In the genomic region with DNA sequence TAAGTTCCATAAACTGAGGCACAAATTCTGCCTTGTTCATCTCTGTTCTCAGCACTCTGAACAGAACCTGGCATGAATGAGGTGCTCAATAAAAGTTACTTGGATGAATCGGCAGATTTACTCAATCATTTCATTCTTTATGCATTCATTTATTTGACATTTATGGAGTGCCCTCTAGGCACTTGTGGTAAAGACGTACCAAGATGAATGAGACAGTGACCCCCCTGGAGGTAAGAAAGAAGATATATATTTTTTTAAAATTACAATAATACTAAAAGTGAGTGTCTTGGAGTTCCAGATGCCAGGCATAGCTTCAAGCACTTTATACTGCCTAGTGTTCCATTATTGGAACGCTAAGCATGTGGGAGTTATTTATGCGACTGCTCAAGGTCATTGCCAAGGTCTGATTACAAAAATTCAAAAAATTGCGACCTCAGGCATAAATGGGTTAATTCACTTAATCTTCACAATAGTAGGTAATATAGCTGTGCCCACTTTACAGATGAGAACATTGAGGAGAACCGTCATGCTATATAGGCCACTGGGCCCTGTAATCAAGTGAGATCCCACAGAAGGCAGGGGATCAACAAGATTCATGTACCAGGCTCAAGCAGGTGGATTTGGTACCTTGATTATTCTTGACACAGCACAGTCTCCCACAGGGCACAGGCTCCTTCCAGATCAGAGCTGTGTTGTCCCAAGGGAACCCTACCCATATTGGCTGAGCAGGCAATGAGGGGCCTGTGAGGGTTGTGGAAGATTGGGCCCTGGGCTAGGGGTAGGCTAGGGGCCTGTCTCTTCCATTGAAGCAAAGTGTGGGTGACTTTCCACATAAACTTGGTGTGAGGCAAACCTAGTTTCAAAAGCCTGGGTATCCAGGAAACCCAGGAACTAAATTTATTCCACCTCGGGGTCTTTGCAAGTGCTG, we compare ENCODE assay signal across 8 cellular contexts. TPM values are rescaled to one million over a fixed set of nuclear protein-coding genes. Genes with fewer than 3 reads are reported as not detected.
DNase-seq lines count a peak whose midpoint lies in the region.

No MANE protein-coding gene starts in this region.

- POLR2A ChIA-PET in activated CD4-positive, alpha-beta memory T cell treated with anti-CD3 and anti-CD28 coated beads, Interleukin-2, amount 10 ng/mL, durations not matched to agents 7 days and 5 days (lab: Charles Lee) = interaction anchor here (1.5 kb wide), 1 partner anchor 74 kb away, joined by 5 read pairs; no protein-coding TSS in a partner anchor

- H3K4me3 Mint-ChIP-seq in T-helper 2 cell treated with Interferon-gamma antibody and Interleukin-4, amounts not matched to agents 5 μg/mL and 100 μg/mL, for 36 hours = peak overlapping the region; percentile 68
- peak overlapping the region; percentile 29 for H3K4me3 Mint-ChIP-seq in activated CD4-positive, alpha-beta memory T cell treated with anti-CD3 and anti-CD28 coated beads, Interleukin-2, amount 10 ng/mL, durations not matched to agents 7 days and 5 days
- H3K4me3 Mint-ChIP-seq in immature natural killer cell = peak overlapping the region; percentile 69 to 86 (median 76)

- H3K36me3 Mint-ChIP-seq in T-helper 2 cell treated with Interferon-gamma antibody and Interleukin-4, amounts not matched to agents 5 μg/mL and 100 μg/mL, for 36 hours (ENCODE audit: low read depth) = no peaks in the 10 kb centered on the region
- H3K36me3 Mint-ChIP-seq in activated CD4-positive, alpha-beta memory T cell treated with anti-CD3 and anti-CD28 coated beads, Interleukin-2, amount 10 ng/mL, durations not matched to agents 7 days and 5 days (ENCODE audit: low read depth) = no peaks in the 10 kb centered on the region
- no peaks in the 10 kb centered on the region for H3K36me3 Mint-ChIP-seq in immature natural killer cell

- no peaks in the 10 kb centered on the region for H3K27me3 Mint-ChIP-seq in T-helper 2 cell treated with Interferon-gamma antibody and Interleukin-4, amounts not matched to agents 5 μg/mL and 100 μg/mL, for 36 hours (ENCODE audit: low read depth)
- no peaks in the 10 kb centered on the region for H3K27me3 Mint-ChIP-seq in activated CD4-positive, alpha-beta memory T cell treated with anti-CD3 and anti-CD28 coated beads, Interleukin-2, amount 10 ng/mL, durations not matched to agents 7 days and 5 days
- H3K27me3 Mint-ChIP-seq in immature natural killer cell (ENCODE audit: low read depth in 3 of 3) = peaks cover 2 to 7% (median 4%) of the 10 kb centered on the region in 3 donors

- H3K4me1 Mint-ChIP-seq in T-helper 2 cell treated with Interferon-gamma antibody and Interleukin-4, amounts not matched to agents 5 μg/mL and 100 μg/mL, for 36 hours (ENCODE audit: low read depth) = peaks cover 36% of the 10 kb centered on the region
- H3K4me1 Mint-ChIP-seq in activated CD4-positive, alpha-beta memory T cell treated with anti-CD3 and anti-CD28 coated beads, Interleukin-2, amount 10 ng/mL, durations not matched to agents 7 days and 5 days = peaks cover 40% of the 10 kb centered on the region
- H3K4me1 Mint-ChIP-seq in immature natural killer cell = peaks cover 32 to 40% of the 10 kb centered on the region in 2 donors

- H3K27ac Mint-ChIP-seq in T-helper 2 cell treated with Interferon-gamma antibody and Interleukin-4, amounts not matched to agents 5 μg/mL and 100 μg/mL, for 36 hours = peak overlapping the region; percentile 68
- H3K27ac Mint-ChIP-seq in activated CD4-positive, alpha-beta memory T cell treated with anti-CD3 and anti-CD28 coated beads, Interleukin-2, amount 10 ng/mL, durations not matched to agents 7 days and 5 days = no peak overlapping the region
- H3K27ac Mint-ChIP-seq in immature natural killer cell = peak overlapping the region; percentile 24 to 89 (median 66)

- no peaks in the 10 kb centered on the region for H3K9me3 Mint-ChIP-seq in T-helper 2 cell treated with Interferon-gamma antibody and Interleukin-4, amounts not matched to agents 5 μg/mL and 100 μg/mL, for 36 hours
- H3K9me3 Mint-ChIP-seq in activated CD4-positive, alpha-beta memory T cell treated with anti-CD3 and anti-CD28 coated beads, Interleukin-2, amount 10 ng/mL, durations not matched to agents 7 days and 5 days = no peaks in the 10 kb centered on the region
- no peaks in the 10 kb centered on the region for H3K9me3 Mint-ChIP-seq in immature natural killer cell

- CTCF ChIA-PET in activated CD4-positive, alpha-beta memory T cell treated with anti-CD3 and anti-CD28 coated beads, Interleukin-2, amount 10 ng/mL, durations not matched to agents 7 days and 5 days (lab: Charles Lee) = interaction anchor here (0.9 to 1.4 kb wide), 3 partner anchors 8 to 106 kb away, joined by 3 to 6 read pairs (median 3); no protein-coding TSS in a partner anchor

- peak overlapping the region; percentile 55 for H3K27ac ChIP-seq in substantia nigra (ENCODE audit: low read depth, low read length, poor library complexity, severe bottlenecking)

- no peak for DNase-seq in T-helper 2 cell treated with Interferon-gamma antibody and Interleukin-4, amounts not matched to agents 5 μg/mL and 100 μg/mL, for 36 hours (ENCODE audit: low spot score)
- DNase-seq in T-helper 2 cell = no peak
- DNase-seq in activated CD4-positive, alpha-beta memory T cell treated with anti-CD3 and anti-CD28 coated beads, Interleukin-2, amount 10 ng/mL, durations not matched to agents 7 days and 5 days = no peak
- no peak for DNase-seq in immature natural killer cell
- no peak for DNase-seq in substantia nigra (lab: John Stamatoyannopoulos, UW)
- DNase-seq in activated CD4-positive, CD25-positive, alpha-beta regulatory T cell (lab: John Stamatoyannopoulos, UW) = no peak
- DNase-seq in anterior cingulate cortex (lab: John Stamatoyannopoulos, UW) = no peak
- no peak for DNase-seq in HPDE6-E6E7 (ENCODE audit: extremely low spot score)

RNA-seq across cellular contexts. Expression of gene XIRP1, which starts 10.7 kb away (rescaled TPM):
- under 1 TPM; 0.03 to 0.05 TPM for total RNA-seq in activated CD4-positive, alpha-beta memory T cell treated with anti-CD3 and anti-CD28 coated beads, Interleukin-2, amount 10 ng/mL, durations not matched to agents 7 days and 5 days
- polyA plus RNA-seq in immature natural killer cell = under 1 TPM in 2 of 3 donors, not detected in 1; 0.03 to 0.27 TPM

RNA-seq across cellular contexts. Expression of gene CSRNP1, which starts 28.3 kb away (rescaled TPM):
- 10 to 100 TPM; 32.5 to 33.2 TPM for total RNA-seq in activated CD4-positive, alpha-beta memory T cell treated with anti-CD3 and anti-CD28 coated beads, Interleukin-2, amount 10 ng/mL, durations not matched to agents 7 days and 5 days
- polyA plus RNA-seq in immature natural killer cell = 10 to 100 TPM; 42.1 to 46.6 (median 43.4) TPM
